8 cellular contexts compared by ENCODE assay signal in the genomic region with DNA sequence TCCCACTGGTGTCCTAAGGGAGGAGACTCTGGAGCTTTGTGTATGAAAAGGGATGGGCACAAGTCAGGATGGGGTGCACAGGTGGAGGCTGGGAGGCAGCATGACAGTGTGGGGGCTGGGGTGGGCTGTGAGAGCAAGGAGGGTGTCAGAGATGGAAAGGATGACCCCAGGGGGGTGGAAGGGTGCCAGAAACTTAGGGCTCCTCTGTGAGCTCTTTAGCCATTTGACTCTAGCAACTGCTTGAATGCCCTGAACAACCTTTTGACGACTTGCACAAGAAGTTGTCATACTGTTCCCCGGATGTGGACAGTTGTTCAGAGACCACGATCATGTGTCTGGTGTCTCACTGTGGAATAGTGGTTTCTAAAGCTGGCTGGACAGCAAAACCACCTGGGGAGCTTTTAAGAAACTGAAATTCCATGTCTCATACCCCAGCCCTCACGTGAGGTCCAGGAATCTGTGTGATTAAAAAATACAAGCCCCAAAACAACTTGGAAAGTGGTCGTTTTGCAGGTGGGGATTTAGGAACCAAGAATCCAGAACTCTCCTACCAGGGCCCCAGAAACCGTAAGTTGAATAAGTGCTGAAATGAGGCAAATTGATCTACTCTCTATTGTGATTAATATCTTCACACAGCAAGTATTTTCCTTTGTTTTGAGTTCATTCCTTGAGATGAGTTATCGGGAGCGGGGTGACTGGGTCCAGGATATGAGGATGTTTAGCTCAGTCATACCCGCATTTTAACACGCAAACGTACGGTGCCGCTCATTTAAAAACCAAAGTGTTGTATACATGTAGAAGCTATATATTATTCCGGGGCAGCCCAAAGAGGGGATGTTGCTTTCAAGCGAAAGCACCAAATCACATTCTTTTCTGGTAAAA. TPM values are rescaled to one million over a fixed set of nuclear protein-coding genes. Genes with fewer than 3 reads are reported as not detected.
DNase-seq lines count a peak whose midpoint lies in the region; ATAC-seq and TF ChIP-seq lines count a peak whose summit lies in the region.

No MANE protein-coding gene starts in this region.

- peaks cover 41% of the 10 kb centered on the region for H3K36me3 Mint-ChIP-seq in activated naive CD4-positive, alpha-beta T cell treated with anti-CD3 and anti-CD28 coated beads, Interleukin-2, amount 50 U/mL, for 24 hours

- no peaks in the 10 kb centered on the region for H3K79me2 ChIP-seq in osteoblast (ENCODE audit: insufficient read depth, low read length)

- ATAC-seq in GM18868 (IDR thresholded peaks at IDR 0.05; ENCODE audit: unreplicated experiment) (peak; percentile 61), HG02938 (IDR thresholded peaks at IDR 0.05; ENCODE audit: unreplicated experiment) (peak; percentile 53), sciatic nerve (peak; percentile 42)

- TF ChIP-seq POLR2A in Peyer's patch (IDR thresholded peaks at IDR 0.05) = peak; percentile 37 to 51

- H3K4me3 Mint-ChIP-seq in activated naive CD4-positive, alpha-beta T cell treated with anti-CD3 and anti-CD28 coated beads, Interleukin-2, amount 50 U/mL, for 24 hours = peak overlapping the region; percentile 99

- H3K4me2 ChIP-seq in osteoblast (ENCODE audit: insufficient read depth, low read length) = no peak overlapping the region

- H3K4me1 ChIP-seq in Peyer's patch (no peaks in the 10 kb centered on the region), osteoblast (ENCODE audit: insufficient read depth, low read length) (no peaks in the 10 kb centered on the region)

- H3K9me3 ChIP-seq in Peyer's patch (no peaks in the 10 kb centered on the region), osteoblast (ENCODE audit: low read depth, low read length) (no peaks in the 10 kb centered on the region)

- H3K4me1 Mint-ChIP-seq in activated naive CD4-positive, alpha-beta T cell treated with anti-CD3 and anti-CD28 coated beads, Interleukin-2, amount 50 U/mL, for 24 hours = peaks cover 45% of the 10 kb centered on the region

- no peaks in the 10 kb centered on the region for H3K27me3 ChIP-seq in Peyer's patch
- no peaks in the 10 kb centered on the region for H3K27me3 ChIP-seq in osteoblast (ENCODE audit: insufficient read depth, low read length)

- H3K27ac ChIP-seq in Peyer's patch (peak overlapping the region; percentile 80 to 88 (median 84)), osteoblast (ENCODE audit: low read depth, low read length) (no peak overlapping the region)

- H3K9me3 Mint-ChIP-seq in activated naive CD4-positive, alpha-beta T cell treated with anti-CD3 and anti-CD28 coated beads, Interleukin-2, amount 50 U/mL, for 24 hours = no peaks in the 10 kb centered on the region

- H3K36me3 ChIP-seq in Peyer's patch (no peaks in the 10 kb centered on the region), osteoblast (ENCODE audit: insufficient read depth, low read length) (no peaks in the 10 kb centered on the region)

- H2AFZ ChIP-seq in osteoblast (ENCODE audit: low read length) = no peak overlapping the region

- DNase-seq in Peyer's patch = peak in 2 of 3 donors; percentile 82 to 88
- no peak for DNase-seq in sciatic nerve (ENCODE audit: low spot score)
- no peak for DNase-seq in NCI-H1048 (lab: John Stamatoyannopoulos, UW)
- DNase-seq in osteoblast (ENCODE audit: insufficient read length, low spot score, missing footprints) = no peak
- no peak for DNase-seq in amniotic stem cell (lab: John Stamatoyannopoulos, UW)

- no peak for TF ChIP-seq CTCF in Peyer's patch (IDR thresholded peaks at IDR 0.05)
- TF ChIP-seq CTCF in osteoblast (IDR thresholded peaks at IDR 0.05; ENCODE audit: extremely low read depth, low read depth, low read length) = no peak

- intact Hi-C loops in sciatic nerve (cut with DNase I) = no loop called here

- H3K27ac Mint-ChIP-seq in activated naive CD4-positive, alpha-beta T cell treated with anti-CD3 and anti-CD28 coated beads, Interleukin-2, amount 50 U/mL, for 24 hours = peak overlapping the region; percentile 98

- H4K20me1 ChIP-seq in osteoblast (ENCODE audit: insufficient read depth, low read length) = no peaks in the 10 kb centered on the region

- H3K4me3 ChIP-seq in Peyer's patch (peak overlapping the region; percentile 38 to 57 (median 42)), osteoblast (ENCODE audit: insufficient read depth, low read length) (no peak overlapping the region)

- H3K27me3 Mint-ChIP-seq in activated naive CD4-positive, alpha-beta T cell treated with anti-CD3 and anti-CD28 coated beads, Interleukin-2, amount 50 U/mL, for 24 hours = no peaks in the 10 kb centered on the region

RNA-seq across cellular contexts. Expression of a gene that starts 3.4 kb away (rescaled TPM):
- total RNA-seq in Peyer's patch (10 to 100 TPM in 2 of 4 donors, 1 to 10 TPM in 2; 3.0 to 46.2 (median 9.8) TPM), sciatic nerve (2.5 TPM), osteoblast (under 0.01 TPM in 1 of 2 replicates, not detected in the other)

Comparison
In these comparisons a context has a peak if more than half of its experiments do, and no peak if none do; other contexts are left out.
1. DNase-seq: peak in Peyer's patch (2 of 3); none in sciatic nerve (single experiment), NCI-H1048 (single experiment), osteoblast (single experiment) and amniotic stem cell (single experiment).
2. Peak in every context shown above with its lines, with median percentiles within 50 percentile points of each other: ATAC-seq.